In the genomic region with DNA sequence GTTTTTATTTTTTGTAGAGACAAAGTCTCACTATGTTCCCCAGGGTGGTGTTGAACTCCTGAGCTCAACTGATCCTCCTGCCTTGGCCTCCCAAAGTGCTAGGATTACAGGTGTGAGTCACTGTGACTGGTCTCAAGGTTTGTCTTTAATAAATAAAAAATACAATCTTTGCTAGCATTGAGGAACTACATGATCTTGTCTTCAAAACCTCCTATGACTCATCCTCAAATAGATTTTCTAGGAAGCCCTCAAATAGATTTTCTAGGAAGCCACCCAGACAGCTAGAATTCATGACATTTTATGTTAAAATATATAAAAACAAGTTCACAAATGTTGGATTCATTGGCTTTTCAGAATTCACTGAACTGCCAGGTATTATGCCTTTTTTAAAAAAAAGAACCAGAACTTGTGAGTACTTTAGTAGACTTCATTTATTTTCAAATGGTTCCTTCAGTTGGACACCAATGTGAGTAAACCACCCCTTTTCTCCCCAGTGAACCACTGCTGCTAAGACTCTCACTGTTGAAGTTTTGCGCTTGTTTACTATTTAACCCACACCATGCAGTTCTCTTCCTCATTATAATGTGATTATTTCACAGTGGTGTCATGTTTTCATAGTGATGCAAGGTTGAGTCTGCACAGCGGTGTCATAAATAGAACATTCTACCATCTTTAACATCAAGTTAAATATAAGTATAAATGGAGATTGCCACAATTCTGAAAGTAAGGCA, we compare ENCODE assay signal across 18 cellular contexts.
DNase-seq lines count a peak whose midpoint lies in the region; ATAC-seq, FAIRE-seq and TF ChIP-seq lines count a peak whose summit lies in the region.
"Had no signal": no experiment of that assay in that cellular context is flagged by ENCODE, and none has a peak within 500 bp of the region (broad histone marks: within the 10 kb centered on the region; RNA-seq: fewer than 3 reads in every experiment).

No MANE protein-coding gene starts in this region.

- no peaks in the 10 kb centered on the region for H3K9me3 ChIP-seq in breast epithelium
- H3K9me3 ChIP-seq: pancreas, suprapubic skin had no signal

- H3K9me3 Mint-ChIP-seq in MCF 10A (ENCODE audit: unreplicated experiment), result no peaks in the 10 kb centered on the region

- no peak overlapping the region for H3K4me3 ChIP-seq in breast epithelium
- H3K4me3 ChIP-seq in bronchial epithelial cell (ENCODE audit: low read depth, low read length), result no peak overlapping the region
- H3K4me3 ChIP-seq: coronary artery, pancreas, PC-9, SK-N-MC, suprapubic skin had no signal

- no peaks in the 10 kb centered on the region for H3K4me1 ChIP-seq in breast epithelium
- H3K4me1 ChIP-seq: pancreas, suprapubic skin had no signal

- H3K27ac Mint-ChIP-seq in MCF 10A (ENCODE audit: low read depth, unreplicated experiment), result no peak overlapping the region

- intact Hi-C loops in MCF 10A (cut with micrococcal nuclease), result no loop called here
- intact Hi-C loops in breast epithelium (cut with DNase I; ENCODE audit: low total_unique reads), result no loop called here

- no peaks in the 10 kb centered on the region for H3K27me3 Mint-ChIP-seq in MCF 10A (ENCODE audit: insufficient read depth, unreplicated experiment)

- H3K4me3 Mint-ChIP-seq in MCF 10A (ENCODE audit: unreplicated experiment), result no peak overlapping the region

- no peak for TF ChIP-seq CTCF in MCF 10A (IDR thresholded peaks at IDR 0.05; ENCODE audit: unreplicated experiment)
- TF ChIP-seq CTCF in breast epithelium (IDR thresholded peaks at IDR 0.05), result no peak
- TF ChIP-seq CTCF in bronchial epithelial cell (IDR thresholded peaks at IDR 0.05; ENCODE audit: insufficient read depth, low read length, severe bottlenecking), result no peak

- BruUV-seq in MCF 10A (replicated peaks; lab: Mats Ljungman, UMichigan), result no TSS peak

- TF ChIP-seq POLR2A in breast epithelium (IDR thresholded peaks at IDR 0.05) (no peak), H54 (IDR thresholded peaks at IDR 0.05; ENCODE audit: low read depth, low read length) (no peak)

- DNase-seq in MCF 10A (ENCODE audit: unreplicated experiment) (peak; percentile 15), breast epithelium (ENCODE audit: low spot score in 2 of 2) (no peak), MV-4-11 (lab: John Stamatoyannopoulos, UW) (peak; percentile 86), bronchial epithelial cell (ENCODE audit: low read depth) (peak; percentile 60), urothelium cell line (ENCODE audit: low spot score) (peak; percentile 6), H54 (ENCODE audit: insufficient read length, low spot score) (no peak)
- DNase-seq: EL, NCI-H1092 treated with DMSO at 0.1 percent for 48 hours, NCI-H2107, NCI-H526 treated with DMSO at 0.1 percent for 48 hours, pancreas, PC-9 had no signal

- POLR2A ChIA-PET in MCF 10A (lab: Yijun Ruan, JAX), result no interaction called here

- no peak for ATAC-seq in GM19467 (IDR thresholded peaks at IDR 0.05; ENCODE audit: unreplicated experiment)
- no peak for ATAC-seq in GM21528 (IDR thresholded peaks at IDR 0.05; ENCODE audit: low FRiP score, unreplicated experiment)
- ATAC-seq: pancreas had no signal

- no peaks in the 10 kb centered on the region for H3K4me1 Mint-ChIP-seq in MCF 10A (ENCODE audit: insufficient read depth, unreplicated experiment)

- CTCF ChIA-PET in MCF 10A (lab: Yijun Ruan, JAX), result no interaction called here

- FAIRE-seq in bronchial epithelial cell (lab: Jason Lieb, UNC), result no peak
- FAIRE-seq in urothelium cell line (lab: Jason Lieb, UNC), result no peak
- FAIRE-seq in H54 (lab: Jason Lieb, UNC), result no peak
- FAIRE-seq: astrocyte, pancreas had no signal

- no peaks in the 10 kb centered on the region for H3K36me3 Mint-ChIP-seq in MCF 10A (ENCODE audit: insufficient read depth, unreplicated experiment)

- H3K36me3 ChIP-seq in breast epithelium, result no peaks in the 10 kb centered on the region
- no peaks in the 10 kb centered on the region for H3K36me3 ChIP-seq in bronchial epithelial cell (ENCODE audit: control insufficient read depth, insufficient read depth, low read length)
- H3K36me3 ChIP-seq: pancreas, suprapubic skin had no signal

- H3K27me3 ChIP-seq in breast epithelium (no peaks in the 10 kb centered on the region), bronchial epithelial cell (ENCODE audit: control insufficient read depth, insufficient read depth, low read length) (no peaks in the 10 kb centered on the region)
- H3K27me3 ChIP-seq: pancreas, suprapubic skin had no signal

- no peak overlapping the region for H3K27ac ChIP-seq in breast epithelium
- H3K27ac ChIP-seq: coronary artery, pancreas, PC-9, SK-N-MC, suprapubic skin had no signal

Comparison
In these comparisons a context has a peak if more than half of its experiments do, and no peak if none do; other contexts are left out.
1. DNase-seq: peak in MCF 10A (single experiment), MV-4-11 (single experiment), bronchial epithelial cell (single experiment) and urothelium cell line (single experiment); none in breast epithelium (0 of 2) and H54 (single experiment).